Comparison of ENCODE assay signal across 23 cellular contexts in the genomic region with DNA sequence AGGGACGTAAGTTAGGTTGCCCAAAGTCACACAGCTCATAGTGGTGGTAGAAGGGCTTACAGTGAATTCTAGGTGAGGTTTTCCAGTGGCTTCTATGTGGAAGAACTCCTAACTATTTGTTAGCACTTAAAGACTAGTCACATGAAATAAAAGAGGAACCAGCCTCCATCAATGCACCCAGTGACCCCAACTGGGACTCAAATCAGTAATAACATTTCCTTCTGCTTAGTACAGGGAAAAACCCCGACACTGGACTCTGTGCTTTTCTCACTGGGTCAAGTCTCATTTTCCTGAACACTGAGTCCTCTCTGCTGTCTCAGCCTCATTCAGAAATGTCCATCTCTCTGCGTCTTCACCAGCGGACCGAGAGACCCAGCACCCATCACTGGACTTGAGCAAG.
DNase-seq lines count a peak whose midpoint lies in the region; ATAC-seq, FAIRE-seq and TF ChIP-seq lines count a peak whose summit lies in the region.
"Had no signal": no experiment of that assay in that cellular context is flagged by ENCODE, and none has a peak within 500 bp of the region (broad histone marks: within the 10 kb centered on the region; RNA-seq: fewer than 3 reads in every experiment).

No MANE protein-coding gene starts in this region.

- CTCF ChIA-PET in H1 (lab: Charles Lee; ENCODE audit: partially characterized antibody) (interaction anchor here (0.6 to 0.8 kb wide), 2 partner anchors 9 to 27 kb away, joined by 3 to 4 read pairs; no protein-coding TSS in a partner anchor), T-cell (lab: Charles Lee) (no interaction called here)
- CTCF ChIA-PET in activated CD4-positive, alpha-beta memory T cell treated with anti-CD3 and anti-CD28 coated beads for 36 hours (lab: Charles Lee): no interaction called here

- H4K91ac ChIP-seq in H1 (replicated peaks; ENCODE audit: insufficient read length, low read length): no peak overlapping the region

- H3K36me3 ChIP-seq in OCI-LY3 (replicated peaks; ENCODE audit: low read depth, low read length): no peaks in the 10 kb centered on the region
- no peaks in the 10 kb centered on the region for H3K36me3 ChIP-seq in H1 (ENCODE audit: control insufficient read depth in 2 of 4, insufficient read depth in 4 of 4, low read length in 3 of 4)

- H2BK120ac ChIP-seq in H1 (replicated peaks; ENCODE audit: low read depth, low read length): no peak overlapping the region

- H3K9me3 ChIP-seq in OCI-LY3 (ENCODE audit: insufficient read depth, low read length) (no peaks in the 10 kb centered on the region), H1 (ENCODE audit: insufficient read depth in 2 of 2, low read depth in 1 of 2, low read length in 1 of 2) (no peaks in the 10 kb centered on the region)
- H3K9me3 ChIP-seq: Caco-2 had no signal

- H3K4me3 ChIP-seq in OCI-LY3 (ENCODE audit: low read length) (peak overlapping the region; percentile 41; the same call in 1 of the 2 replicates), H1 (ENCODE audit: extremely low read depth in 1 of 4, insufficient read depth in 2 of 4, low read depth in 3 of 4, low read length in 4 of 4) (no peak overlapping the region)
- H3K4me3 ChIP-seq: GM23338, SK-N-MC had no signal

- H4K5ac ChIP-seq in H1 (ENCODE audit: insufficient read length, low read depth, low read length): no peak overlapping the region

- H3K4me2 ChIP-seq in OCI-LY3 (ENCODE audit: low read length) (peak overlapping the region; percentile 71), H1 (ENCODE audit: insufficient read depth in 1 of 2, low read depth in 2 of 2, low read length in 2 of 2) (no peak overlapping the region)
- H3K4me2 ChIP-seq: GM23338 had no signal

- intact Hi-C loops in sciatic nerve (cut with DNase I): no loop called here
- intact Hi-C loops in activated CD4-positive, alpha-beta memory T cell treated with anti-CD3 and anti-CD28 coated beads for 36 hours (cut with micrococcal nuclease): no loop called here

- TF ChIP-seq RAD21 in H1 (IDR thresholded peaks at IDR 0.05 in 1 of 2, conservative IDR thresholded peaks at IDR 0.05 in 1 of 2; ENCODE audit: low read depth in 2 of 2, low read length in 2 of 2): no peak

- H3K27me3 Mint-ChIP-seq in T-cell: no peaks in the 10 kb centered on the region
- no peaks in the 10 kb centered on the region for H3K27me3 Mint-ChIP-seq in activated CD4-positive, alpha-beta memory T cell treated with anti-CD3 and anti-CD28 coated beads for 36 hours
- H3K27me3 Mint-ChIP-seq: activated CD8-positive, alpha-beta T cell treated with anti-CD3 and anti-CD28 coated beads for 36 hours; activated T-helper 17 cell treated with anti-CD3 and anti-CD28 coated beads, Interleukin-2, amount 50 U/mL, for 72 hours; brain had no signal

- peak overlapping the region; percentile 45; the same call in 1 of the 2 replicates for H2BK5ac ChIP-seq in H1 (ENCODE audit: low read depth, low read length)

- H3K9me3 Mint-ChIP-seq in T-cell: no peaks in the 10 kb centered on the region
- H3K9me3 Mint-ChIP-seq in activated CD4-positive, alpha-beta memory T cell treated with anti-CD3 and anti-CD28 coated beads for 36 hours: no peaks in the 10 kb centered on the region
- H3K9me3 Mint-ChIP-seq: activated CD8-positive, alpha-beta T cell treated with anti-CD3 and anti-CD28 coated beads for 36 hours; activated T-helper 17 cell treated with anti-CD3 and anti-CD28 coated beads, Interleukin-2, amount 50 U/mL, for 72 hours; brain; GM23338; HFFc6; immature natural killer cell had no signal

- no peaks in the 10 kb centered on the region for H3K23me2 ChIP-seq in H1 (ENCODE audit: low read depth, low read length)

- H3K4me3 Mint-ChIP-seq in T-cell: no peak overlapping the region
- H3K4me3 Mint-ChIP-seq in activated CD4-positive, alpha-beta memory T cell treated with anti-CD3 and anti-CD28 coated beads for 36 hours: no peak overlapping the region
- H3K4me3 Mint-ChIP-seq: activated CD8-positive, alpha-beta T cell treated with anti-CD3 and anti-CD28 coated beads for 36 hours; activated T-helper 17 cell treated with anti-CD3 and anti-CD28 coated beads, Interleukin-2, amount 50 U/mL, for 72 hours; brain; GM23338; HFFc6; immature natural killer cell had no signal

- H3K27ac ChIP-seq in OCI-LY3 (ENCODE audit: low read length): peak overlapping the region; percentile 30
- no peak overlapping the region; the same call in 1 of the 2 replicates for H3K27ac ChIP-seq in H1 (ENCODE audit: low read depth, low read length)
- H3K27ac ChIP-seq: SK-N-MC had no signal

- H3K27me3 ChIP-seq in OCI-LY3 (ENCODE audit: low read depth, low read length) (no peaks in the 10 kb centered on the region), H1 (replicated peaks in 1 of 4; ENCODE audit: control insufficient read depth in 3 of 4, extremely low read depth in 1 of 4, insufficient read depth in 3 of 4, low read length in 3 of 4) (peaks cover 0 to 2% (median 0%) of the 10 kb centered on the region in 4 experiments; a peak in 1 of 7 replicates)

- no peak overlapping the region for H2BK15ac ChIP-seq in H1 (ENCODE audit: low read length)

- no peaks in the 10 kb centered on the region for H4K20me1 ChIP-seq in OCI-LY3 (ENCODE audit: insufficient read depth, low read length)
- peaks cover 0 to 4% of the 10 kb centered on the region in 2 experiments for H4K20me1 ChIP-seq in H1 (replicated peaks in 1 of 2; ENCODE audit: control insufficient read depth in 1 of 2, insufficient read depth in 2 of 2, low read length in 2 of 2)

- H3K23ac ChIP-seq in H1 (ENCODE audit: insufficient read length): no peak overlapping the region

- no peak overlapping the region for H3K56ac ChIP-seq in H1 (replicated peaks; ENCODE audit: insufficient read length, low read depth, low read length)

- H4K8ac ChIP-seq in H1 (ENCODE audit: extremely low read depth, insufficient read depth, low read length): no peak overlapping the region

- no peak for FAIRE-seq in H1 (lab: Jason Lieb, UNC)
- FAIRE-seq: endothelial cell of umbilical vein, G401.6, TTC549 had no signal

- H3K36me3 Mint-ChIP-seq in T-cell: no peaks in the 10 kb centered on the region
- H3K36me3 Mint-ChIP-seq in activated CD4-positive, alpha-beta memory T cell treated with anti-CD3 and anti-CD28 coated beads for 36 hours: no peaks in the 10 kb centered on the region
- H3K36me3 Mint-ChIP-seq: immature natural killer cell had no signal

- H3K4me1 Mint-ChIP-seq in T-cell: peaks cover 20 to 29% (median 24%) of the 10 kb centered on the region in 3 donors
- H3K4me1 Mint-ChIP-seq in activated CD4-positive, alpha-beta memory T cell treated with anti-CD3 and anti-CD28 coated beads for 36 hours (ENCODE audit: low read depth): peaks cover 23% of the 10 kb centered on the region
- H3K4me1 Mint-ChIP-seq: immature natural killer cell had no signal

- no peak overlapping the region for H2AFZ ChIP-seq in OCI-LY3 (ENCODE audit: low read depth, low read length)
- H2AFZ ChIP-seq in H1 (ENCODE audit: low read length): no peak overlapping the region
- H2AFZ ChIP-seq: GM23338 had no signal

- H3K79me1 ChIP-seq in H1 (ENCODE audit: low read depth, low read length): peaks cover 3% of the 10 kb centered on the region; the same call in 1 of the 2 replicates

- ATAC-seq in sciatic nerve (peak; percentile 75), T-cell (replicated peaks in 1 of 4) (no peak), GM19452 (IDR thresholded peaks at IDR 0.05; ENCODE audit: unreplicated experiment) (no peak)
- ATAC-seq: activated CD8-positive, alpha-beta T cell treated with anti-CD3 and anti-CD28 coated beads for 36 hours; activated T-helper 17 cell treated with anti-CD3 and anti-CD28 coated beads, Interleukin-2, amount 50 U/mL, for 72 hours; GM23338 had no signal

- no peak overlapping the region for H3K4ac ChIP-seq in H1 (replicated peaks; ENCODE audit: insufficient read length, low read depth, low read length)

- H3K9ac ChIP-seq in OCI-LY3 (ENCODE audit: low read length): no peak overlapping the region
- no peak overlapping the region for H3K9ac ChIP-seq in H1 (replicated peaks in 1 of 4; ENCODE audit: extremely low read depth in 1 of 4, low read depth in 3 of 4, low read length in 3 of 4)

- H3K18ac ChIP-seq in H1 (ENCODE audit: extremely low read depth, low read length): no peak overlapping the region

- peak; percentile 72 for DNase-seq in CD1c-positive myeloid dendritic cell (ENCODE audit: extremely low spot score)
- DNase-seq in H1 (ENCODE audit: low read depth in 1 of 2, low spot score in 2 of 2): no peak
- no peak for DNase-seq in sciatic nerve (ENCODE audit: low spot score)
- DNase-seq in T-cell: no peak
- DNase-seq in activated CD4-positive, alpha-beta memory T cell treated with anti-CD3 and anti-CD28 coated beads for 36 hours: no peak
- DNase-seq: activated CD8-positive, alpha-beta T cell treated with anti-CD3 and anti-CD28 coated beads for 36 hours; activated naive CD4-positive, alpha-beta T cell treated with anti-CD3 and anti-CD28 coated beads, Interleukin-2, amount 50 U/mL, for 16 hours; Caco-2; HFFc6; immature natural killer cell; NCI-H1092 treated with DMSO at 0.1 percent for 48 hours; NCI-H1694 treated with DMSO at 0.1 percent for 48 hours; NCI-H510A; stimulated activated CD4-positive, alpha-beta T cell treated with anti-CD3 and anti-CD28 coated beads, Interleukin-4, amount 100 ng/mL, for 1 hour had no signal

- H3K14ac ChIP-seq in H1 (ENCODE audit: insufficient read length): no peak overlapping the region

- no peak overlapping the region for H2BK20ac ChIP-seq in H1 (ENCODE audit: low read length)

- POLR2A ChIA-PET in H1 (lab: Charles Lee; ENCODE audit: partially characterized antibody): no interaction called here
- POLR2A ChIA-PET in T-cell (lab: Charles Lee): no interaction called here
- POLR2A ChIA-PET in activated CD4-positive, alpha-beta memory T cell treated with anti-CD3 and anti-CD28 coated beads for 36 hours (lab: Charles Lee): no interaction called here

- H3K27ac Mint-ChIP-seq in T-cell: no peak overlapping the region
- no peak overlapping the region for H3K27ac Mint-ChIP-seq in activated CD4-positive, alpha-beta memory T cell treated with anti-CD3 and anti-CD28 coated beads for 36 hours
- H3K27ac Mint-ChIP-seq: activated CD8-positive, alpha-beta T cell treated with anti-CD3 and anti-CD28 coated beads for 36 hours; activated T-helper 17 cell treated with anti-CD3 and anti-CD28 coated beads, Interleukin-2, amount 50 U/mL, for 72 hours; GM23338; HFFc6; immature natural killer cell had no signal

- H3K4me1 ChIP-seq in OCI-LY3 (ENCODE audit: low read length): peaks cover 29% of the 10 kb centered on the region
- peaks cover 0 to 8% (median 4%) of the 10 kb centered on the region in 4 experiments; a peak in 4 of 7 replicates for H3K4me1 ChIP-seq in H1 (replicated peaks in 1 of 4; ENCODE audit: control insufficient read depth in 3 of 4, insufficient read depth in 4 of 4, low read length in 3 of 4)

- H2AK5ac ChIP-seq in H1 (ENCODE audit: low read depth, low read length): no peak overlapping the region

- H3K79me2 ChIP-seq in OCI-LY3 (ENCODE audit: low read length): no peaks in the 10 kb centered on the region
- H3K79me2 ChIP-seq in H1 (ENCODE audit: control insufficient read depth in 1 of 2, insufficient read depth in 2 of 2, low read length in 2 of 2): no peaks in the 10 kb centered on the region; a peak in 1 of 4 replicates

- no peak for TF ChIP-seq POLR2A in H1 (IDR thresholded peaks at IDR 0.05; ENCODE audit: control extremely low read depth in 1 of 2, low read depth in 2 of 2, low read length in 2 of 2)

- 66% methylated on average over 5 of the region's 5 CpGs; no CpG with 5 or more reads in 1 of the 2 experiments for WGBS in H1 (ENCODE audit: extremely low coverage in 1 of 2, insufficient coverage in 1 of 2, insufficient read length in 1 of 2, insufficient replicate concordance in 2 of 2, low coverage in 1 of 2, low lambda C conversion rate in 2 of 2, missing lambda C conversion rate in 1 of 2), 2 experiments

- TF ChIP-seq CTCF in OCI-LY3 (IDR thresholded peaks at IDR 0.05; ENCODE audit: low read depth, low read length) (no peak), H1 (IDR thresholded peaks at IDR 0.05; ENCODE audit: control extremely low read depth in 1 of 3, insufficient read depth in 1 of 3, low read depth in 1 of 3, low read length in 3 of 3) (no peak)

- no peak for TF ChIP-seq EP300 in H1 (IDR thresholded peaks at IDR 0.05; ENCODE audit: borderline replicate concordance in 1 of 2, low read depth in 2 of 2, low read length in 2 of 2)

- H2BK12ac ChIP-seq in H1 (ENCODE audit: low read depth, low read length): no peak overlapping the region
